In the genomic region with DNA sequence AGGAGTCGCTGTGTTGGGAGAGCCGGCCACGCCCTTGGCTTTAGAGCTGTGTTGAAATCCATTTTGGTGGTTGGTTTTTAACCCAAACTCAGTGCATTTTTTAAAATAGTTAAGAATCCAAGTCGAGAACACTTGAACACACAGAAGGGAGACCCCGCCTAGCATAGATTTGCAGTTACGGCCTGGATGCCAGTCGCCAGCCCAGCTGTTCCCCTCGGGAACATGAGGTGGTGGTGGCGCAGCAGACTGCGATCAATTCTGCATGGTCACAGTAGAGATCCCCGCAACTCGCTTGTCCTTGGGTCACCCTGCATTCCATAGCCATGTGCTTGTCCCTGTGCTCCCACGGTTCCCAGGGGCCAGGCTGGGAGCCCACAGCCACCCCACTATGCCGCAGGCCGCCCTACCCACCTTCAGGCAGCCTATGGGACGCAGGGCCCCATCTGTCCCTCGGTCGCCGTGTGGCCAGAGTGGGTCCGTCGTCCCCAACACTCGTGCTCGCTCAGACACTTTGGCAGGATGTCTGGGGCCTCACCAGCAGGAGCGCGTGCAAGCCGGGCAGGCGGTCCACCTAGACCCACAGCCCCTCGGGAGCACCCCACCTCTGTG, we compare ENCODE assay signal across 14 cellular contexts. TPM values are rescaled to one million over a fixed set of nuclear protein-coding genes. Genes with fewer than 3 reads are reported as not detected.
DNase-seq lines count a peak whose midpoint lies in the region; ATAC-seq and TF ChIP-seq lines count a peak whose summit lies in the region.
"Had no signal": no experiment of that assay in that cellular context is flagged by ENCODE, and none has a peak within 500 bp of the region (broad histone marks: within the 10 kb centered on the region; RNA-seq: fewer than 3 reads in every experiment).

No MANE protein-coding gene starts in this region.

- H3K27me3 ChIP-seq in psoas muscle (ENCODE audit: insufficient read depth in 3 of 3, low read length in 2 of 3): no peaks in the 10 kb centered on the region
- H3K27me3 ChIP-seq: cardiac muscle cell had no signal

- H3K9me3 ChIP-seq in psoas muscle: peaks cover 8% of the 10 kb centered on the region

- intact Hi-C loops in psoas muscle (cut with DNase I): no loop called here

- peak; percentile 60 for DNase-seq in activated effector memory CD4-positive, alpha-beta T cell treated with anti-CD3 and anti-CD28 coated beads, Interleukin-2, amount 50 U/mL, for 16 hours
- no peak for DNase-seq in activated effector memory CD4-positive, alpha-beta T cell treated with Interleukin-2 at 50 U/mL for 16 hours
- DNase-seq in HuH-7 (ENCODE audit: low spot score) (peak; percentile 6), coronary artery (ENCODE audit: low spot score) (peak; percentile 64), psoas muscle (peak; percentile 10 to 38), DMS153 treated with DMSO at 0.1 percent for 48 hours (lab: John Stamatoyannopoulos, UW; ENCODE audit: unreplicated experiment) (no peak), NCI-H345 treated with DMSO at 0.1 percent for 48 hours (lab: John Stamatoyannopoulos, UW; ENCODE audit: unreplicated experiment) (no peak)
- DNase-seq: KG1, NCI-H1417 treated with DMSO at 0.1 percent for 48 hours, NCI-H345, nephron progenitor cell had no signal

- ATAC-seq in psoas muscle (no peak), HG03432 (IDR thresholded peaks at IDR 0.05; ENCODE audit: unreplicated experiment) (no peak)

- H3K27ac ChIP-seq in coronary artery (no peak overlapping the region), psoas muscle (no peak overlapping the region)

- H3K36me3 ChIP-seq in psoas muscle (ENCODE audit: insufficient read depth in 1 of 2, low read depth in 1 of 2): peaks cover 0 to 50% of the 10 kb centered on the region in 2 donors

- H3K4me3 ChIP-seq in coronary artery: no peak overlapping the region
- no peak overlapping the region for H3K4me3 ChIP-seq in psoas muscle
- H3K4me3 ChIP-seq: cardiac muscle cell, HAP-1 had no signal

- H3K4me1 ChIP-seq in psoas muscle: peaks cover 6% of the 10 kb centered on the region
- H3K4me1 ChIP-seq: HAP-1 had no signal

- WGBS in psoas muscle, 3 donors: 62 to 67% (median 64%) methylated on average over 28 of the region's 28 CpGs

- TF ChIP-seq CTCF in coronary artery (IDR thresholded peaks at IDR 0.05): no peak
- TF ChIP-seq CTCF in psoas muscle (IDR thresholded peaks at IDR 0.05): no peak

RNA-seq across cellular contexts. Expression of gene C1orf35, which starts 4.7 kb away (rescaled TPM):
- total RNA-seq in psoas muscle: 1 to 10 TPM; 3.6 to 6.5 (median 5.1) TPM
- polyA plus RNA-seq in psoas muscle: 1 to 10 TPM; 5.7 to 8.2 (median 7.8) TPM

RNA-seq across cellular contexts. Expression of gene MRPL55, which starts 10.7 kb away (rescaled TPM):
- total RNA-seq in psoas muscle: 10 to 100 TPM; 35.7 to 43.4 (median 39.2) TPM
- polyA plus RNA-seq in psoas muscle: 10 to 100 TPM; 70.9 to 86.2 (median 81.8) TPM

RNA-seq across cellular contexts. Expression of gene ARF1, which starts 15.9 kb away (rescaled TPM):
- 100 to 1,000 TPM; 176 to 328 (median 256) TPM for total RNA-seq in psoas muscle
- 100 to 1,000 TPM; 257 to 612 (median 345) TPM for polyA plus RNA-seq in psoas muscle

RNA-seq across cellular contexts. Expression of gene GUK1, which starts 41.7 kb away (rescaled TPM):
- 100 to 1,000 TPM in 1 of 4 donors, 10 to 100 TPM in 3; 90.2 to 122 (median 92.8) TPM for total RNA-seq in psoas muscle
- 100 to 1,000 TPM; 161 to 271 (median 166) TPM for polyA plus RNA-seq in psoas muscle

RNA-seq across cellular contexts. Expression of gene GJC2, which starts 51.3 kb away (rescaled TPM):
- under 1 TPM; 0.37 to 0.92 (median 0.52) TPM for total RNA-seq in psoas muscle
- under 1 TPM; 0.19 to 0.40 (median 0.20) TPM for polyA plus RNA-seq in psoas muscle

Comparison
In these comparisons a context has a peak if more than half of its experiments do, and no peak if none do; other contexts are left out.
1. DNase-seq: peak in activated effector memory CD4-positive, alpha-beta T cell treated with anti-CD3 and anti-CD28 coated beads, Interleukin-2, amount 50 U/mL, for 16 hours (single experiment), HuH-7 (single experiment), coronary artery (single experiment) and psoas muscle (2 of 2); none in activated effector memory CD4-positive, alpha-beta T cell treated with Interleukin-2 at 50 U/mL for 16 hours (single experiment), DMS153 treated with DMSO at 0.1 percent for 48 hours (single experiment) and NCI-H345 treated with DMSO at 0.1 percent for 48 hours (single experiment).